26 cellular contexts compared by ENCODE assay signal in genomic region chr12:19168634-19169033, GRCh38.
"Had no signal": no experiment of that assay in that cellular context is flagged by ENCODE, and none has a peak within 500 bp of the region (broad histone marks: within the 10 kb centered on the region; RNA-seq: fewer than 3 reads in every experiment).

No MANE protein-coding gene starts in this region.

- H3K27ac Mint-ChIP-seq: natural killer cell treated with Interleukin-12 subunit alpha and Interleukin-12 subunit beta and Interleukin-15 and Interleukin-18, amount 100 ng/mL, for 72 hours; nephron progenitor cell; stimulated activated effector memory CD8-positive, alpha-beta T cell treated with anti-CD3 and anti-CD28 coated beads, Interleukin-12 subunit alpha, Interleukin-12 subunit beta, amount 100 ng/mL, for 72 hours; stimulated activated naive B cell treated with anti-CD40 and anti-IgM and Interleukin-4, amounts not matched to agents 10 μg/mL and 1 μg/mL and 100 μg/mL, for 72 hours; stimulated activated naive CD8-positive, alpha-beta T cell treated with anti-CD3 and anti-CD28 coated beads, Interleukin-15, Interleukin-2, amounts not matched to agents 100 ng/mL and 50 ng/mL, for 24 hours had no signal

- H3K36me3 Mint-ChIP-seq: natural killer cell treated with Interleukin-12 subunit alpha and Interleukin-12 subunit beta and Interleukin-15 and Interleukin-18, amount 100 ng/mL, for 72 hours; stimulated activated effector memory CD8-positive, alpha-beta T cell treated with anti-CD3 and anti-CD28 coated beads, Interleukin-12 subunit alpha, Interleukin-12 subunit beta, amount 100 ng/mL, for 72 hours; stimulated activated naive B cell treated with anti-CD40 and anti-IgM and Interleukin-4, amounts not matched to agents 10 μg/mL and 1 μg/mL and 100 μg/mL, for 72 hours had no signal

- H3K27ac ChIP-seq: neutrophil, pancreas, prostate gland, right lobe of liver, sigmoid colon, stomach, thoracic aorta, thyroid gland, tibial nerve, upper lobe of left lung, vagina had no signal

- ATAC-seq: natural killer cell treated with Interleukin-12 subunit alpha and Interleukin-12 subunit beta and Interleukin-15 and Interleukin-18, amount 100 ng/mL, for 72 hours; pancreas; right cardiac atrium; right lobe of liver; stimulated activated effector memory CD8-positive, alpha-beta T cell treated with anti-CD3 and anti-CD28 coated beads, Interleukin-12 subunit alpha, Interleukin-12 subunit beta, amount 100 ng/mL, for 72 hours; stimulated activated naive B cell treated with anti-CD40 and anti-IgM and Interleukin-4, amounts not matched to agents 10 μg/mL and 1 μg/mL and 100 μg/mL, for 72 hours had no signal

- H3K36me3 ChIP-seq: neutrophil, pancreas, prostate gland, right lobe of liver, sigmoid colon, stomach, thoracic aorta, thyroid gland, tibial nerve, upper lobe of left lung, vagina had no signal

- H3K27me3 ChIP-seq: neutrophil, pancreas, right lobe of liver, sigmoid colon, stomach, thyroid gland, tibial nerve, upper lobe of left lung, vagina had no signal

- H3K4me1 ChIP-seq: prostate gland, sigmoid colon had no signal

- H3K4me3 Mint-ChIP-seq: natural killer cell treated with Interleukin-12 subunit alpha and Interleukin-12 subunit beta and Interleukin-15 and Interleukin-18, amount 100 ng/mL, for 72 hours; nephron progenitor cell; neural crest cell; stimulated activated effector memory CD8-positive, alpha-beta T cell treated with anti-CD3 and anti-CD28 coated beads, Interleukin-12 subunit alpha, Interleukin-12 subunit beta, amount 100 ng/mL, for 72 hours; stimulated activated naive B cell treated with anti-CD40 and anti-IgM and Interleukin-4, amounts not matched to agents 10 μg/mL and 1 μg/mL and 100 μg/mL, for 72 hours; stimulated activated naive CD8-positive, alpha-beta T cell treated with anti-CD3 and anti-CD28 coated beads, Interleukin-15, Interleukin-2, amounts not matched to agents 100 ng/mL and 50 ng/mL, for 24 hours had no signal

- H3K4me3 ChIP-seq: pancreas, prostate gland, right lobe of liver, sigmoid colon, stomach, thoracic aorta, thyroid gland, tibial nerve, upper lobe of left lung, vagina had no signal

- H3K4me1 Mint-ChIP-seq: stimulated activated naive B cell treated with anti-CD40 and anti-IgM and Interleukin-4, amounts not matched to agents 10 μg/mL and 1 μg/mL and 100 μg/mL, for 72 hours had no signal

- DNase-seq: nephron progenitor cell; nucleus accumbens; pancreas; right cardiac atrium; right lobe of liver; sigmoid colon; small intestine; stimulated activated CD4-positive, alpha-beta T cell treated with anti-CD3 and anti-CD28 coated beads, Interleukin-15, amount 100 ng/mL, for 24 hours; stimulated activated CD4-positive, alpha-beta T cell treated with anti-CD3 and anti-CD28 coated beads, Interleukin-2, amount 100 ng/mL, for 24 hours; stimulated activated CD4-positive, alpha-beta T cell treated with anti-CD3 and anti-CD28 coated beads, Interleukin-2, amount 100 ng/mL, for 48 hours; stimulated activated CD4-positive, alpha-beta T cell treated with anti-CD3 and anti-CD28 coated beads, Interleukin-4, amount 100 ng/mL, for 24 hours; stimulated activated naive B cell treated with anti-CD40 and anti-IgM and Interleukin-4, amounts not matched to agents 10 μg/mL and 1 μg/mL and 100 μg/mL, for 72 hours; stimulated activated naive CD4-positive, alpha-beta T cell treated with Interleukin-2 at 50 U/mL for 16 hours; stomach; thyroid gland; trophoblast cell; upper lobe of left lung had no signal

- H3K9me3 Mint-ChIP-seq: natural killer cell treated with Interleukin-12 subunit alpha and Interleukin-12 subunit beta and Interleukin-15 and Interleukin-18, amount 100 ng/mL, for 72 hours; nephron progenitor cell; stimulated activated naive B cell treated with anti-CD40 and anti-IgM and Interleukin-4, amounts not matched to agents 10 μg/mL and 1 μg/mL and 100 μg/mL, for 72 hours had no signal

- H3K27me3 Mint-ChIP-seq: natural killer cell treated with Interleukin-12 subunit alpha and Interleukin-12 subunit beta and Interleukin-15 and Interleukin-18, amount 100 ng/mL, for 72 hours; stimulated activated naive B cell treated with anti-CD40 and anti-IgM and Interleukin-4, amounts not matched to agents 10 μg/mL and 1 μg/mL and 100 μg/mL, for 72 hours; stimulated activated naive CD8-positive, alpha-beta T cell treated with anti-CD3 and anti-CD28 coated beads, Interleukin-15, Interleukin-2, amounts not matched to agents 100 ng/mL and 50 ng/mL, for 24 hours had no signal
